14 cellular contexts compared by ENCODE assay signal in the genomic region with DNA sequence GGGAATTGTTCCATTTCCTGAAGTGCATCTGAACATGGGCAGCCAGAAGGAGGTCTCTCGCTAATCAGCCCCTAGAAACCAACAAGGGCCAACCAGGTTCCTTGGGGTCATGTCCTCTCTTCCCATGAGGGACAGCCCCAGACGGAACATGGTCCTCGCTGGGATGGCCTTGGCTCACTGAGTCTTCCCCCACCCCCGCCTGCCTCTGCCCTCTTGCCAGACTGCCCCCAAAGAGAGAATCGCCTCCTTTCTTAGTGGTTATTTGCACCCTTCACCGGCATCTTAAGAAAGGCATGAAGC. TPM values are rescaled to one million over a fixed set of nuclear protein-coding genes. Genes with fewer than 3 reads are reported as not detected.
DNase-seq lines count a peak whose midpoint lies in the region; ATAC-seq and TF ChIP-seq lines count a peak whose summit lies in the region.
"Had no signal": no experiment of that assay in that cellular context is flagged by ENCODE, and none has a peak within 500 bp of the region (broad histone marks: within the 10 kb centered on the region; RNA-seq: fewer than 3 reads in every experiment).

No MANE protein-coding gene starts in this region.

- WGBS in gastroesophageal sphincter (ENCODE audit: low coverage in 1 of 2), 2 donors: 77 to 100% methylated on average over 1 to 4 of the region's 6 CpGs
- WGBS in upper lobe of left lung, 2 donors: 86 to 95% methylated on average over 5 to 6 of the region's 6 CpGs

- ATAC-seq in gastroesophageal sphincter (no peak), upper lobe of left lung (ENCODE audit: low FRiP score in 2 of 2) (no peak), GM19023 (IDR thresholded peaks at IDR 0.05; ENCODE audit: unreplicated experiment) (no peak)
- ATAC-seq: PC-3 had no signal

- no peaks in the 10 kb centered on the region for H3K27me3 ChIP-seq in gastroesophageal sphincter
- H3K27me3 ChIP-seq in rectal smooth muscle tissue (ENCODE audit: control insufficient read depth, insufficient read depth, low read length): no peaks in the 10 kb centered on the region
- H3K27me3 ChIP-seq in upper lobe of left lung: no peaks in the 10 kb centered on the region
- H3K27me3 ChIP-seq: SJSA1 had no signal

- no peak overlapping the region for H3K4me3 ChIP-seq in gastroesophageal sphincter
- H3K4me3 ChIP-seq in rectal smooth muscle tissue (ENCODE audit: low read length): no peak overlapping the region
- no peak overlapping the region for H3K4me3 ChIP-seq in upper lobe of left lung
- H3K4me3 ChIP-seq: SJSA1 had no signal

- H3K27ac ChIP-seq in C4-2B (peak overlapping the region; percentile 95), gastroesophageal sphincter (peak overlapping the region in 3 of 4 donors; percentile 92 to 100 (median 99)), rectal smooth muscle tissue (ENCODE audit: low read depth, low read length) (peak overlapping the region; percentile 57), upper lobe of left lung (peak overlapping the region in 3 of 4 donors; percentile 54 to 80 (median 77))
- H3K27ac ChIP-seq: SJSA1 had no signal

- no peak overlapping the region for H3K9ac ChIP-seq in rectal smooth muscle tissue (ENCODE audit: low read length)

- H3K9me3 ChIP-seq in gastroesophageal sphincter: no peaks in the 10 kb centered on the region
- H3K9me3 ChIP-seq in upper lobe of left lung: no peaks in the 10 kb centered on the region
- H3K9me3 ChIP-seq: SJSA1 had no signal

- TF ChIP-seq EP300 in gastroesophageal sphincter (IDR thresholded peaks at IDR 0.05) (no peak), upper lobe of left lung (IDR thresholded peaks at IDR 0.05) (no peak)

- no peak for TF ChIP-seq CTCF in C4-2B (conservative IDR thresholded peaks at IDR 0.05)
- no peak for TF ChIP-seq CTCF in gastroesophageal sphincter (IDR thresholded peaks at IDR 0.05)
- no peak for TF ChIP-seq CTCF in upper lobe of left lung (IDR thresholded peaks at IDR 0.05)

- no peak for TF ChIP-seq POLR2A in gastroesophageal sphincter (IDR thresholded peaks at IDR 0.05)
- TF ChIP-seq POLR2A in upper lobe of left lung (IDR thresholded peaks at IDR 0.05): no peak

- H3K36me3 ChIP-seq in gastroesophageal sphincter: peaks cover 0 to 76% of the 10 kb centered on the region in 2 donors
- H3K36me3 ChIP-seq in rectal smooth muscle tissue (ENCODE audit: control insufficient read depth, insufficient read depth, low read length): peaks cover 22% of the 10 kb centered on the region
- peaks cover 9 to 59% (median 24%) of the 10 kb centered on the region in 4 donors for H3K36me3 ChIP-seq in upper lobe of left lung

- no peak for DNase-seq in upper lobe of left lung
- DNase-seq in RKO (ENCODE audit: low spot score): no peak
- no peak for DNase-seq in stimulated activated naive CD4-positive, alpha-beta T cell treated with Interleukin-2 at 50 U/mL for 16 hours (lab: John Stamatoyannopoulos, UW)
- DNase-seq: MV-4-11, NCI-H187, NCI-H2227 treated with DMSO at 0.1 percent for 48 hours, NCI-H510A treated with DMSO at 0.1 percent for 48 hours, NCI-H774, PC-3 had no signal

- H3K4me1 ChIP-seq in gastroesophageal sphincter: peaks cover 9 to 66% (median 30%) of the 10 kb centered on the region in 3 donors
- H3K4me1 ChIP-seq in rectal smooth muscle tissue (ENCODE audit: control insufficient read depth, insufficient read depth, low read length): peaks cover 38% of the 10 kb centered on the region
- peaks cover 31 to 55% (median 41%) of the 10 kb centered on the region in 4 donors for H3K4me1 ChIP-seq in upper lobe of left lung

RNA-seq across cellular contexts. Expression of a gene that starts 36.4 kb away (rescaled TPM):
- total RNA-seq in gastroesophageal sphincter (100 to 1,000 TPM; 379 to 558 (median 468) TPM), upper lobe of left lung (100 to 1,000 TPM in 5 of 6 donors, 10 to 100 TPM in 1; 96.4 to 716 (median 484) TPM)
